24 cellular contexts compared by ENCODE assay signal in genomic region chr4:55637272-55637820, GRCh38. TPM values are rescaled to one million over a fixed set of nuclear protein-coding genes. Genes with fewer than 3 reads are reported as not detected.
DNase-seq lines count a peak whose midpoint lies in the region; ATAC-seq, FAIRE-seq and TF ChIP-seq lines count a peak whose summit lies in the region.
"Had no signal": no experiment of that assay in that cellular context is flagged by ENCODE, and none has a peak within 500 bp of the region (broad histone marks: within the 10 kb centered on the region; RNA-seq: fewer than 3 reads in every experiment).

No MANE protein-coding gene starts in this region.

- 1% methylated on average over 12 of the region's 12 CpGs for WGBS in K562 (ENCODE audit: insufficient coverage, low coverage, missing lambda C conversion rate)
- 17% methylated on average over 12 of the region's 12 CpGs for WGBS in smooth muscle cell (ENCODE audit: low lambda C conversion rate)

- H3K4me2 ChIP-seq in K562 (ENCODE audit: insufficient read depth, low read length), result peak overlapping the region; percentile 94
- peak overlapping the region; percentile 97 for H3K4me2 ChIP-seq in smooth muscle cell
- H3K4me2 ChIP-seq in PC-9, result no peak overlapping the region

- intact Hi-C loops in K562 (cut with micrococcal nuclease), result loop anchor here (5.0 to 10.0 kb wide), 3 partner anchors 90 to 293 kb away; partner anchors contain the start of genes CLOCK and SRD5A3
- intact Hi-C loops in PC-9 (cut with micrococcal nuclease; ENCODE audit: unreplicated experiment), result loop anchor here (2.0 to 5.0 kb wide), 3 partner anchors 90 to 230 kb away; partner anchors contain the start of gene CLOCK

- H3K27ac ChIP-seq in K562 (ENCODE audit: extremely low read depth, low read depth, low read length) (peak overlapping the region; percentile 96), smooth muscle cell (ENCODE audit: low read depth) (no peak overlapping the region), PC-9 (no peak overlapping the region)
- H3K27ac ChIP-seq: GM23248 had no signal

- H3K9ac ChIP-seq in K562 (ENCODE audit: insufficient read depth in 1 of 2, low read depth in 2 of 2, low read length in 2 of 2) (peak overlapping the region in 1 of 2 experiments; percentile 82; a peak in 2 of 4 replicates), smooth muscle cell (ENCODE audit: low read depth) (no peak overlapping the region)
- H3K9ac ChIP-seq: GM23248 had no signal

- BruUV-seq in K562 (replicated peaks; lab: Mats Ljungman, UMichigan) (TSS peak; percentile 80), PC-9 (replicated peaks; lab: Mats Ljungman, UMichigan) (no TSS peak)

- peak; percentile 7 for DNase-seq in NCI-H2227 (lab: John Stamatoyannopoulos, UW; ENCODE audit: unreplicated experiment)
- DNase-seq in NCI-H2227 treated with DMSO at 0.1 percent for 48 hours (lab: John Stamatoyannopoulos, UW), result no peak
- DNase-seq in K562 (ENCODE audit: extremely low read depth in 1 of 4, low spot score in 3 of 4), result peak; percentile 46 to 88 (median 62)
- peak; percentile 65 for DNase-seq in iPS-NIHi7 (ENCODE audit: extremely low spot score)
- DNase-seq in smooth muscle cell (lab: John Stamatoyannopoulos, UW; ENCODE audit: unreplicated experiment), result no peak
- no peak for DNase-seq in PC-9
- no peak for DNase-seq in foreskin melanocyte
- DNase-seq in DMS 273 treated with DMSO at 0.1 percent for 48 hours (lab: John Stamatoyannopoulos, UW), result no peak
- DNase-seq: activated CD4-positive, alpha-beta T cell treated with anti-CD3 and anti-CD28 coated beads for 4 hours; aorta; central memory CD4-positive, alpha-beta T cell; hippocampal formation; KBM-7; mammary epithelial cell; NCI-H1436 treated with DMSO at 0.1 percent for 48 hours; NCI-H748 treated with DMSO at 0.1 percent for 48 hours; T-helper 1 cell had no signal

- TF ChIP-seq POLR2A in K562 (conservative IDR thresholded peaks at IDR 0.05), result no peak

- POLR2A ChIA-PET in K562 (lab: Yijun Ruan, JAX) (interaction anchor here (1.0 to 1.7 kb wide), 3 partner anchors 20 to 94 kb away, joined by 3 to 4 read pairs (median 4); no protein-coding TSS in a partner anchor), PC-9 (lab: Charles Lee; ENCODE audit: unreplicated experiment) (interaction anchor here (0.6 kb wide), 1 partner anchor 216 kb away, joined by 4 read pairs; no protein-coding TSS in a partner anchor)

- no peaks in the 10 kb centered on the region for H3K9me3 ChIP-seq in K562 (replicated peaks; ENCODE audit: control insufficient read depth, insufficient read depth, low read depth, low read length)
- H3K9me3 ChIP-seq in smooth muscle cell (replicated peaks; ENCODE audit: low read depth), result no peaks in the 10 kb centered on the region
- no peaks in the 10 kb centered on the region for H3K9me3 ChIP-seq in PC-9 (ENCODE audit: insufficient read depth, low read depth)

- no peak for FAIRE-seq in K562 (lab: Jason Lieb, UNC)

- H3F3A ChIP-seq in smooth muscle cell (ENCODE audit: low read depth) (no peaks in the 10 kb centered on the region), PC-9 (ENCODE audit: insufficient read depth, low read depth) (no peaks in the 10 kb centered on the region)

- H3K36me3 ChIP-seq in K562 (ENCODE audit: control insufficient read depth, insufficient read depth, low read length) (peaks cover 15% of the 10 kb centered on the region; the same call in 2 of the 3 replicates), smooth muscle cell (ENCODE audit: low read depth) (no peaks in the 10 kb centered on the region), PC-9 (ENCODE audit: low read depth) (no peaks in the 10 kb centered on the region)

- peaks cover 12 to 20% of the 10 kb centered on the region in 2 experiments for H3K4me1 ChIP-seq in K562 (replicated peaks in 1 of 2; ENCODE audit: control insufficient read depth in 2 of 2, insufficient read depth in 2 of 2, low read length in 2 of 2)
- peaks cover 31% of the 10 kb centered on the region for H3K4me1 ChIP-seq in smooth muscle cell (ENCODE audit: low read depth)
- H3K4me1 ChIP-seq in PC-9 (replicated peaks; ENCODE audit: insufficient read depth), result 0 out of 2 replicates have a peak, but pooled peaks cover 9% of the 10 kb centered on the region

- peak overlapping the region; percentile 95 for H2AFZ ChIP-seq in K562 (ENCODE audit: low read depth, low read length)
- no peak overlapping the region for H2AFZ ChIP-seq in smooth muscle cell (ENCODE audit: low read depth)
- no peak overlapping the region for H2AFZ ChIP-seq in PC-9

- H3K4me3 ChIP-seq in K562, result no peak overlapping the region
- no peak overlapping the region for H3K4me3 ChIP-seq in smooth muscle cell
- H3K4me3 ChIP-seq in PC-9, result no peak overlapping the region

- H4K20me1 ChIP-seq in K562 (replicated peaks; ENCODE audit: control insufficient read depth, insufficient read depth, low read length) (no peaks in the 10 kb centered on the region), smooth muscle cell (ENCODE audit: low read depth) (no peaks in the 10 kb centered on the region), PC-9 (ENCODE audit: insufficient read depth) (no peaks in the 10 kb centered on the region)

- H3K9me1 ChIP-seq in K562 (ENCODE audit: control insufficient read depth, insufficient read depth, low read length), result no peaks in the 10 kb centered on the region

- H3K79me2 ChIP-seq in K562 (ENCODE audit: control insufficient read depth, insufficient read depth, low read length), result peaks cover 48% of the 10 kb centered on the region
- H3K79me2 ChIP-seq in smooth muscle cell (ENCODE audit: low read depth), result no peaks in the 10 kb centered on the region
- H3K79me2 ChIP-seq in PC-9 (ENCODE audit: low read depth), result no peaks in the 10 kb centered on the region

- TF ChIP-seq EP300 in K562 (IDR thresholded peaks at IDR 0.05; ENCODE audit: low read length), result 0 out of 2 replicates have a peak, but pooled peaks have one; percentile 22

- no peaks in the 10 kb centered on the region for H3K9me2 ChIP-seq in PC-9 (ENCODE audit: insufficient read depth)

- H3K27me3 ChIP-seq in K562 (ENCODE audit: control insufficient read depth in 2 of 2, insufficient read depth in 2 of 2, low read length in 2 of 2) (no peaks in the 10 kb centered on the region), smooth muscle cell (ENCODE audit: low read depth) (peaks cover 60% of the 10 kb centered on the region), PC-9 (ENCODE audit: insufficient read depth, low read depth) (no peaks in the 10 kb centered on the region)

- TF ChIP-seq RAD21 in K562 (CRISPR knock-in tag; conservative IDR thresholded peaks at IDR 0.05 in 1 of 2, IDR thresholded peaks at IDR 0.05 in 1 of 2), result no peak

- ATAC-seq in K562, result peak; percentile 27
- ATAC-seq: activated naive CD4-positive, alpha-beta T cell treated with anti-CD3 and anti-CD28 coated beads, Interleukin-2, amount 50 U/mL, for 72 hours; sciatic nerve had no signal

- CTCF ChIA-PET in K562 (lab: Yijun Ruan, JAX; ENCODE audit: low intra/inter-chr PET ratio), result interaction anchor here (0.6 to 0.7 kb wide), 2 partner anchors 61 to 62 kb away, joined by 3 read pairs; no protein-coding TSS in a partner anchor
- CTCF ChIA-PET in PC-9 (lab: Charles Lee), result interaction anchor here (0.6 kb wide), 2 partner anchors 96 to 322 kb away, joined by 5 to 6 read pairs; no protein-coding TSS in a partner anchor

- in situ Hi-C loops in K562 (cut with MboI), result no loop called here

- TF ChIP-seq CTCF in K562 (IDR thresholded peaks at IDR 0.05 in 2 of 3, conservative IDR thresholded peaks at IDR 0.05 in 1 of 3; ENCODE audit: insufficient read depth in 2 of 3, low read depth in 1 of 3, low read length in 3 of 3), result no peak
- no peak for TF ChIP-seq CTCF in smooth muscle cell (IDR thresholded peaks at IDR 0.05; ENCODE audit: borderline replicate concordance, insufficient read depth, poor library complexity, severe bottlenecking)
- TF ChIP-seq CTCF in PC-9 (conservative IDR thresholded peaks at IDR 0.05), result no peak

RNA-seq across cellular contexts. Expression of gene NMU, which starts 1.2 kb away (rescaled TPM):
- 223 and 382 TPM in 2 replicates for total RNA-seq in K562 (2011; cell fraction: chromatin; rRNA removed; ENCODE audit: low replicate concordance)
- 406 and 459 TPM in 2 replicates for total RNA-seq in K562 (2011; cell fraction: nucleolus; rRNA removed)
- 370 and 443 TPM in 2 replicates for total RNA-seq in K562 (2011; cell fraction: nucleoplasm; rRNA removed)
- 729 and 858 TPM in 2 replicates for total RNA-seq in K562 (2014; rRNA removed)
- 572 and 588 TPM in 2 replicates for total RNA-seq in K562 (2014; rRNA removed; fragmentation: Illumina TruSeq; extraction: Trizol)
- total RNA-seq in K562 (2015; rRNA removed; fragmentation: Illumina TruSeq; extraction: Trizol), result 669 and 688 TPM in 2 replicates
- 599 and 701 TPM in 2 replicates for total RNA-seq in K562 (2021)
- 370 and 846 TPM in 2 replicates for polyA plus RNA-seq in K562 (2011; rRNA removed)
- 421 and 1,101 TPM in 2 replicates for polyA plus RNA-seq in K562 (2011; cell fraction: cytosol; rRNA removed)
- polyA plus RNA-seq in K562 (2011; cell fraction: nucleus; rRNA removed), result 101 and 161 TPM in 2 replicates
- polyA plus RNA-seq in K562 (2012), result 641 and 718 TPM in 2 replicates
- 277 and 298 TPM in 2 replicates for polyA plus RNA-seq in K562 (2014; fragmentation: Illumina TruSeq; extraction: Trizol)
- polyA plus RNA-seq in K562 (2014; fragmentation: Nextera tagmentation; extraction: Ambion mirVana), result 100 to 1,000 TPM in 1 of 2 experiments, 10 to 100 TPM in 1; 73.8 to 122 TPM
- 651 and 703 TPM in 2 replicates for polyA plus RNA-seq in K562 (2014; rRNA removed)
- 154 and 306 TPM in 2 replicates for polyA minus RNA-seq in K562 (2011; rRNA and poly(A)+ RNA removed)
- polyA minus RNA-seq in K562 (2011; cell fraction: cytosol; rRNA and poly(A)+ RNA removed), result 156 and 358 TPM in 2 replicates
- polyA minus RNA-seq in K562 (2011; cell fraction: nucleus; rRNA and poly(A)+ RNA removed), result 48.4 and 107 TPM in 2 replicates
- not detected in 2 replicates for total RNA-seq in smooth muscle cell
- polyA plus RNA-seq in smooth muscle cell, result not detected in 2 replicates
- total RNA-seq in PC-9 (2021), result 22.6 and 31.3 TPM in 2 replicates
- total RNA-seq: aorta, dermis blood vessel endothelial cell, GM23248, myocyte, sciatic nerve, subcutaneous adipose tissue, ureter had no signal
- polyA plus RNA-seq: aorta, GM23248 had no signal

RNA-seq across cellular contexts. Expression of gene PDCL2, which starts 45.3 kb away (rescaled TPM):
- total RNA-seq in K562 (2011; cell fraction: chromatin; rRNA removed; ENCODE audit: low replicate concordance), result 2.7 TPM in 1 of 2 replicates, not detected in the other
- not detected in 2 replicates for total RNA-seq in K562 (2011; cell fraction: nucleolus; rRNA removed)
- not detected in 2 replicates for total RNA-seq in K562 (2011; cell fraction: nucleoplasm; rRNA removed)
- total RNA-seq in K562 (2014; rRNA removed) (0.37 and 2.0 TPM in 2 replicates), K562 (2014; rRNA removed; fragmentation: Illumina TruSeq; extraction: Trizol) (1.8 and 1.9 TPM in 2 replicates), K562 (2015; rRNA removed; fragmentation: Illumina TruSeq; extraction: Trizol) (1.5 and 2.5 TPM in 2 replicates), K562 (2021) (1.2 and 1.7 TPM in 2 replicates), smooth muscle cell (not detected in 2 replicates), PC-9 (2021) (not detected in 2 replicates)
- polyA plus RNA-seq in K562 (2011; rRNA removed) (0.49 and 1.4 TPM in 2 replicates), K562 (2014; fragmentation: Illumina TruSeq; extraction: Trizol) (0.62 and 0.97 TPM in 2 replicates), K562 (2014; fragmentation: Nextera tagmentation; extraction: Ambion mirVana) (under 1 TPM; 0.62 to 0.87 TPM), K562 (2014; rRNA removed) (0.73 and 1.7 TPM in 2 replicates), smooth muscle cell (not detected in 2 replicates)
- polyA plus RNA-seq in K562 (2011; cell fraction: cytosol; rRNA removed), result 0.16 TPM in 1 of 2 replicates, not detected in the other
- polyA plus RNA-seq in K562 (2011; cell fraction: nucleus; rRNA removed), result 0.37 and 0.70 TPM in 2 replicates
- 0.79 and 1.2 TPM in 2 replicates for polyA plus RNA-seq in K562 (2012)
- 0.57 and 0.60 TPM in 2 replicates for polyA minus RNA-seq in K562 (2011; rRNA and poly(A)+ RNA removed)
- polyA minus RNA-seq in K562 (2011; cell fraction: cytosol; rRNA and poly(A)+ RNA removed), result not detected in 2 replicates
- polyA minus RNA-seq in K562 (2011; cell fraction: nucleus; rRNA and poly(A)+ RNA removed), result 0.67 and 1.00 TPM in 2 replicates
- total RNA-seq: activated naive CD4-positive, alpha-beta T cell treated with anti-CD3 and anti-CD28 coated beads, Interleukin-2, amount 50 U/mL, for 72 hours; aorta; dermis blood vessel endothelial cell; GM23248; mammary epithelial cell; myocyte; sciatic nerve; subcutaneous adipose tissue; ureter had no signal
- polyA plus RNA-seq: aorta, GM23248, mammary epithelial cell had no signal

Comparison
In these comparisons a context has a peak if more than half of its experiments do, and no peak if none do; other contexts are left out.
1. DNase-seq: peak in NCI-H2227 (single experiment), K562 (4 of 4) and iPS-NIHi7 (single experiment); none in NCI-H2227 treated with DMSO at 0.1 percent for 48 hours (single experiment), smooth muscle cell (single experiment), PC-9 (0 of 2), foreskin melanocyte (single experiment) and DMS 273 treated with DMSO at 0.1 percent for 48 hours (single experiment).